ENCODE assay signal across 11 cellular contexts in genomic region chr5:142000709-142001484, GRCh38. TPM values are rescaled to one million over a fixed set of nuclear protein-coding genes. Genes with fewer than 3 reads are reported as not detected.
DNase-seq lines count a peak whose midpoint lies in the region; ATAC-seq and TF ChIP-seq lines count a peak whose summit lies in the region.
"Had no signal": no experiment of that assay in that cellular context is flagged by ENCODE, and none has a peak within 500 bp of the region (broad histone marks: within the 10 kb centered on the region; RNA-seq: fewer than 3 reads in every experiment).

No MANE protein-coding gene starts in this region.

- ATAC-seq in right lobe of liver (no peak), upper lobe of left lung (ENCODE audit: low FRiP score in 2 of 2) (no peak)

- no peaks in the 10 kb centered on the region for H3K9me3 Mint-ChIP-seq in Calu3 (ENCODE audit: low read depth, unreplicated experiment)
- no peaks in the 10 kb centered on the region for H3K9me3 Mint-ChIP-seq in activated naive CD8-positive, alpha-beta T cell treated with anti-CD3 and anti-CD28 coated beads for 36 hours

- TF ChIP-seq CTCF in Calu3 (IDR thresholded peaks at IDR 0.05; ENCODE audit: unreplicated experiment) (no peak), right lobe of liver (IDR thresholded peaks at IDR 0.05) (peak in 3 of 4 donors; percentile 8 to 21 (median 21)), upper lobe of left lung (IDR thresholded peaks at IDR 0.05) (peak in 2 of 6 experiments; percentile 8 to 10), vagina (IDR thresholded peaks at IDR 0.05) (peak in 1 of 3 experiments; percentile 10)

- CTCF ChIA-PET in Calu3 (lab: Charles Lee) = interaction anchor here (0.5 to 0.9 kb wide), 3 partner anchors 9 to 142 kb away, joined by 3 to 4 read pairs (median 3); no protein-coding TSS in a partner anchor

- no peak overlapping the region for H3K27ac Mint-ChIP-seq in Calu3 (ENCODE audit: unreplicated experiment)
- H3K27ac Mint-ChIP-seq in activated naive CD8-positive, alpha-beta T cell treated with anti-CD3 and anti-CD28 coated beads for 36 hours = peak overlapping the region; percentile 74

- no peak overlapping the region for H3K27ac ChIP-seq in right lobe of liver
- H3K27ac ChIP-seq in upper lobe of left lung = no peak overlapping the region
- H3K27ac ChIP-seq in vagina = no peak overlapping the region
- H3K27ac ChIP-seq: epithelial cell of prostate, SJSA1 had no signal

- H3K4me1 ChIP-seq in right lobe of liver (peaks cover 0 to 15% (median 0%) of the 10 kb centered on the region in 4 donors), upper lobe of left lung (no peaks in the 10 kb centered on the region), vagina (no peaks in the 10 kb centered on the region)
- H3K4me1 ChIP-seq: SJSA1 had no signal

- TF ChIP-seq POLR2A in right lobe of liver (IDR thresholded peaks at IDR 0.05) (no peak), upper lobe of left lung (IDR thresholded peaks at IDR 0.05) (no peak), vagina (IDR thresholded peaks at IDR 0.05) (no peak)

- H3K27me3 Mint-ChIP-seq in Calu3 (ENCODE audit: unreplicated experiment) = no peaks in the 10 kb centered on the region
- no peaks in the 10 kb centered on the region for H3K27me3 Mint-ChIP-seq in activated naive CD8-positive, alpha-beta T cell treated with anti-CD3 and anti-CD28 coated beads for 36 hours

- H3K27me3 ChIP-seq in right lobe of liver (no peaks in the 10 kb centered on the region), upper lobe of left lung (no peaks in the 10 kb centered on the region), vagina (no peaks in the 10 kb centered on the region)
- H3K27me3 ChIP-seq: SJSA1 had no signal

- 51% methylated on average over 4 of the region's 6 CpGs for WGBS in right lobe of liver (ENCODE audit: insufficient coverage, low coverage, low lambda C conversion rate, missing lambda C conversion rate)
- WGBS in upper lobe of left lung, 2 donors = 74 to 77% methylated on average over 3 to 6 of the region's 6 CpGs

- DNase-seq in Calu3 (peak; percentile 15), HCEC 1CT (peak; percentile 29), right lobe of liver (no peak), upper lobe of left lung (no peak), vagina (ENCODE audit: extremely low spot score in 2 of 2) (no peak), COLO829 (ENCODE audit: low spot score) (no peak), posterior cingulate gyrus (no peak)
- no peak for DNase-seq in activated naive CD8-positive, alpha-beta T cell treated with anti-CD3 and anti-CD28 coated beads for 36 hours

- TF ChIP-seq EP300 in upper lobe of left lung (IDR thresholded peaks at IDR 0.05) = no peak

- no peaks in the 10 kb centered on the region for H3K9me3 ChIP-seq in right lobe of liver
- H3K9me3 ChIP-seq in upper lobe of left lung = no peaks in the 10 kb centered on the region
- H3K9me3 ChIP-seq in vagina = no peaks in the 10 kb centered on the region
- H3K9me3 ChIP-seq: SJSA1 had no signal

- H3K4me3 ChIP-seq in right lobe of liver = no peak overlapping the region
- no peak overlapping the region for H3K4me3 ChIP-seq in upper lobe of left lung
- no peak overlapping the region for H3K4me3 ChIP-seq in vagina
- H3K4me3 ChIP-seq: SJSA1, skin epidermis had no signal

- H3K36me3 ChIP-seq in right lobe of liver (peaks cover 0 to 51% (median 10%) of the 10 kb centered on the region in 4 donors), upper lobe of left lung (peaks cover 19 to 67% (median 35%) of the 10 kb centered on the region in 4 donors), vagina (peaks cover 0 to 35% of the 10 kb centered on the region in 2 donors)

- H3K4me3 Mint-ChIP-seq in Calu3 (ENCODE audit: low read depth, unreplicated experiment) = no peak overlapping the region
- H3K4me3 Mint-ChIP-seq in activated naive CD8-positive, alpha-beta T cell treated with anti-CD3 and anti-CD28 coated beads for 36 hours = no peak overlapping the region

- H3K4me1 Mint-ChIP-seq in Calu3 (ENCODE audit: low read depth, unreplicated experiment) = no peaks in the 10 kb centered on the region
- H3K4me1 Mint-ChIP-seq in activated naive CD8-positive, alpha-beta T cell treated with anti-CD3 and anti-CD28 coated beads for 36 hours = peaks cover 44% of the 10 kb centered on the region

- intact Hi-C loops in Calu3 (cut with micrococcal nuclease; ENCODE audit: unreplicated experiment) (no loop called here), right lobe of liver (cut with DNase I) (no loop called here), vagina (cut with DNase I) (no loop called here), posterior cingulate gyrus (cut with DNase I) (no loop called here)

- BruUV-seq in Calu3 (replicated peaks; lab: Mats Ljungman, UMichigan) = no TSS peak

- H3K36me3 Mint-ChIP-seq in Calu3 (ENCODE audit: insufficient read depth, unreplicated experiment) = peaks cover 40% of the 10 kb centered on the region
- H3K36me3 Mint-ChIP-seq in activated naive CD8-positive, alpha-beta T cell treated with anti-CD3 and anti-CD28 coated beads for 36 hours = peaks cover 54% of the 10 kb centered on the region

RNA-seq across cellular contexts. Expression of gene GNPDA1, which starts 11.9 kb away (rescaled TPM):
- 53.2 and 54.0 TPM in 2 replicates for total RNA-seq in Calu3 (2022)
- 100 to 1,000 TPM; 140 to 148 TPM for total RNA-seq in activated naive CD8-positive, alpha-beta T cell treated with anti-CD3 and anti-CD28 coated beads for 36 hours
- total RNA-seq in right lobe of liver = 10 to 100 TPM in 4 of 6 experiments, 1 to 10 TPM in 2; 6.3 to 22.1 (median 14.9) TPM
- total RNA-seq in upper lobe of left lung = 10 to 100 TPM; 21.6 to 37.5 (median 31.7) TPM
- total RNA-seq in vagina = 25.3 TPM

RNA-seq across cellular contexts. Expression of gene RNF14, which starts 32.0 kb away (rescaled TPM):
- total RNA-seq in Calu3 (2022) (32.2 and 43.3 TPM in 2 replicates), right lobe of liver (10 to 100 TPM; 34.8 to 54.8 (median 41.8) TPM), upper lobe of left lung (10 to 100 TPM; 20.3 to 54.6 (median 44.3) TPM), vagina (37.8 TPM)
- 10 to 100 TPM; 44.9 to 45.4 TPM for total RNA-seq in activated naive CD8-positive, alpha-beta T cell treated with anti-CD3 and anti-CD28 coated beads for 36 hours

RNA-seq across cellular contexts. Expression of gene PCDH12, which starts 42.9 kb away (rescaled TPM):
- total RNA-seq in Calu3 (2022) = not detected in 2 replicates
- total RNA-seq in activated naive CD8-positive, alpha-beta T cell treated with anti-CD3 and anti-CD28 coated beads for 36 hours = 1 to 10 TPM; 1.3 to 1.5 TPM
- total RNA-seq in right lobe of liver = 1 to 10 TPM; 1.5 to 4.4 (median 1.9) TPM
- total RNA-seq in upper lobe of left lung = 10 to 100 TPM in 3 of 6 donors, 1 to 10 TPM in 3; 2.1 to 26.0 (median 10.7) TPM
- 3.2 TPM for total RNA-seq in vagina
- total RNA-seq: SJSA1 had no signal

Comparison
In these comparisons a context has a peak if more than half of its experiments do, and no peak if none do; other contexts are left out.
1. DNase-seq: peak in Calu3 (single experiment) and HCEC 1CT (single experiment); none in activated naive CD8-positive, alpha-beta T cell treated with anti-CD3 and anti-CD28 coated beads for 36 hours (single experiment), right lobe of liver (0 of 3), upper lobe of left lung (0 of 2), vagina (0 of 2), COLO829 (single experiment) and posterior cingulate gyrus (0 of 10).